ENCODE assay signal across 19 cellular contexts in genomic region chr10:29203432-29203831, GRCh38.
DNase-seq lines count a peak whose midpoint lies in the region; ATAC-seq and TF ChIP-seq lines count a peak whose summit lies in the region.
"Had no signal": no experiment of that assay in that cellular context is flagged by ENCODE, and none has a peak within 500 bp of the region (broad histone marks: within the 10 kb centered on the region; RNA-seq: fewer than 3 reads in every experiment).

No MANE protein-coding gene starts in this region.

- no peak overlapping the region for H3K56ac ChIP-seq in H9 (ENCODE audit: insufficient read length, low read depth, low read length)

- H3K9me2 ChIP-seq in hepatocyte (replicated peaks; ENCODE audit: insufficient read depth), result no peaks in the 10 kb centered on the region

- H3K27me3 Mint-ChIP-seq in H9 (ENCODE audit: low read depth) (peaks cover 3% of the 10 kb centered on the region; the same call in 1 of the 2 replicates), neural progenitor cell (ENCODE audit: insufficient read depth, low read depth) (peaks cover 2% of the 10 kb centered on the region)

- H3K27me3 ChIP-seq in A673 (replicated peaks; ENCODE audit: insufficient read depth, low read depth, low read length, poor library complexity) (no peaks in the 10 kb centered on the region), H9 (ENCODE audit: insufficient read depth, low read length) (no peaks in the 10 kb centered on the region), hepatocyte (no peaks in the 10 kb centered on the region), neural progenitor cell (no peaks in the 10 kb centered on the region), left ventricle myocardium inferior (ENCODE audit: low read depth) (peaks cover 11% of the 10 kb centered on the region)

- no peak overlapping the region for H3K4me3 ChIP-seq in A673 (ENCODE audit: low read depth, low read length, poor library complexity, severe bottlenecking)
- no peak overlapping the region for H3K4me3 ChIP-seq in hepatocyte
- no peak overlapping the region for H3K4me3 ChIP-seq in neural progenitor cell
- no peak overlapping the region for H3K4me3 ChIP-seq in left ventricle myocardium inferior
- H3K4me3 ChIP-seq: A549 had no signal

- no peaks in the 10 kb centered on the region for H3K23me2 ChIP-seq in H9 (ENCODE audit: insufficient read length, low read depth, low read length, poor library complexity, severe bottlenecking)

- peaks cover 61% of the 10 kb centered on the region for H3K4me1 ChIP-seq in A673 (ENCODE audit: insufficient read depth, low read length, poor library complexity, severe bottlenecking)
- H3K4me1 ChIP-seq in H9 (ENCODE audit: insufficient read depth, low read length), result peaks cover 10% of the 10 kb centered on the region; the same call in 1 of the 2 replicates
- H3K4me1 ChIP-seq in hepatocyte (ENCODE audit: insufficient read depth), result peaks cover 29% of the 10 kb centered on the region
- peaks cover 35% of the 10 kb centered on the region for H3K4me1 ChIP-seq in neural progenitor cell
- H3K4me1 ChIP-seq in left ventricle myocardium inferior, result no peaks in the 10 kb centered on the region
- H3K4me1 ChIP-seq: A549 had no signal

- no CpG with 5 or more reads among the region's 3 CpGs for WGBS in H9 (ENCODE audit: extremely low coverage, insufficient read length, low lambda C conversion rate)
- 90% methylated on average over 3 of the region's 3 CpGs for WGBS in hepatocyte (ENCODE audit: low lambda C conversion rate, missing lambda C conversion rate)

- H3K23ac ChIP-seq in H9 (ENCODE audit: insufficient read length, low read depth, low read length), result no peak overlapping the region

- H3K36me3 ChIP-seq in A673 (ENCODE audit: insufficient read depth, low read length, poor library complexity, severe bottlenecking), result no peaks in the 10 kb centered on the region
- no peaks in the 10 kb centered on the region for H3K36me3 ChIP-seq in hepatocyte (replicated peaks; ENCODE audit: insufficient read depth, low read depth)
- no peaks in the 10 kb centered on the region for H3K36me3 ChIP-seq in neural progenitor cell
- no peaks in the 10 kb centered on the region for H3K36me3 ChIP-seq in left ventricle myocardium inferior

- H3K9ac ChIP-seq in H9 (ENCODE audit: extremely low read depth, insufficient read length, low read length) (no peak overlapping the region), neural progenitor cell (no peak overlapping the region)

- TF ChIP-seq CTCF in A673 (conservative IDR thresholded peaks at IDR 0.05; ENCODE audit: low read depth, low read length) (no peak), H9 (conservative IDR thresholded peaks at IDR 0.05) (no peak), hepatocyte (IDR thresholded peaks at IDR 0.05; ENCODE audit: poor library complexity) (no peak), neural progenitor cell (IDR thresholded peaks at IDR 0.05) (no peak), left ventricle myocardium inferior (IDR thresholded peaks at IDR 0.05; ENCODE audit: borderline replicate concordance) (no peak)

- no peak overlapping the region for H4K91ac ChIP-seq in H9 (ENCODE audit: insufficient read length, low read depth, low read length)

- no peaks in the 10 kb centered on the region for H4K20me1 ChIP-seq in H9 (ENCODE audit: control insufficient read depth, insufficient read depth, insufficient read length)
- no peaks in the 10 kb centered on the region for H4K20me1 ChIP-seq in hepatocyte (ENCODE audit: insufficient read depth, poor library complexity, severe bottlenecking)
- no peaks in the 10 kb centered on the region for H4K20me1 ChIP-seq in neural progenitor cell (ENCODE audit: low read depth)

- H3K79me1 ChIP-seq in H9 (ENCODE audit: insufficient read depth, low read depth, low read length, poor library complexity, severe bottlenecking), result no peaks in the 10 kb centered on the region

- H3K14ac ChIP-seq in H9 (ENCODE audit: insufficient read depth, low read length), result no peak overlapping the region

- no peak overlapping the region for H2BK120ac ChIP-seq in H9 (ENCODE audit: low read depth, low read length, poor library complexity, severe bottlenecking)

- H2AK5ac ChIP-seq in H9 (ENCODE audit: insufficient read length, low read length), result no peak overlapping the region

- H3K4ac ChIP-seq in H9 (ENCODE audit: low read depth, low read length), result no peak overlapping the region

- no peaks in the 10 kb centered on the region for H3K79me2 ChIP-seq in H9 (ENCODE audit: insufficient read depth, low read length)
- H3K79me2 ChIP-seq in hepatocyte, result no peaks in the 10 kb centered on the region
- no peaks in the 10 kb centered on the region for H3K79me2 ChIP-seq in neural progenitor cell (ENCODE audit: low read depth)

- no TSS peak for BruUV-seq in A673 (replicated peaks; lab: Mats Ljungman, UMichigan)

- no peaks in the 10 kb centered on the region for H3K9me3 ChIP-seq in A673 (ENCODE audit: low read depth, low read length, poor library complexity, severe bottlenecking)
- no peaks in the 10 kb centered on the region for H3K9me3 ChIP-seq in H9 (ENCODE audit: control insufficient read depth, low read depth, low read length)
- H3K9me3 ChIP-seq in hepatocyte (ENCODE audit: low read depth), result no peaks in the 10 kb centered on the region
- no peaks in the 10 kb centered on the region for H3K9me3 ChIP-seq in neural progenitor cell (ENCODE audit: low read depth)
- H3K9me3 ChIP-seq in left ventricle myocardium inferior (replicated peaks), result no peaks in the 10 kb centered on the region
- H3K9me3 ChIP-seq: A549 had no signal

- H3K4me3 Mint-ChIP-seq in H9 (no peak overlapping the region), neural progenitor cell (peak overlapping the region; percentile 17)
- H3K4me3 Mint-ChIP-seq: HFFc6 had no signal

- H2AFZ ChIP-seq in H9 (ENCODE audit: low read length) (no peak overlapping the region), hepatocyte (no peak overlapping the region), neural progenitor cell (replicated peaks) (peak overlapping the region; percentile 83)

- DNase-seq in A673 (ENCODE audit: low spot score) (no peak), H9 (no peak), hepatocyte (ENCODE audit: low spot score) (no peak), neural progenitor cell (ENCODE audit: low spot score) (no peak), left ventricle myocardium inferior (no peak), NCI-H345 treated with DMSO at 0.1 percent for 48 hours (lab: John Stamatoyannopoulos, UW; ENCODE audit: unreplicated experiment) (no peak)
- DNase-seq: C1 segment of cervical spinal cord; DMS79 treated with DMSO at 0.1 percent for 48 hours; GOT3; HFFc6; MM.1S; NCI-H1092 treated with DMSO at 0.1 percent for 48 hours; NCI-H146; NCI-H2029 treated with DMSO at 0.1 percent for 48 hours; NK-92 treated with Interleukin-12 subunit alpha and Interleukin-12 subunit beta, amount 100 ng/mL, for 24 hours had no signal

- POLR2A ChIA-PET in A673 (lab: Charles Lee; ENCODE audit: low non-redundant PET), result interaction anchor here (0.6 kb wide), 1 partner anchor 239 kb away, joined by 4 read pairs; no protein-coding TSS in a partner anchor

- H3F3A ChIP-seq in neural progenitor cell (ENCODE audit: low read depth), result peaks cover 4% of the 10 kb centered on the region

- no peak overlapping the region for H4K8ac ChIP-seq in H9 (replicated peaks; ENCODE audit: insufficient read length, low read depth, low read length)

- no peak overlapping the region for H3T11ph ChIP-seq in H9 (ENCODE audit: low read length)

- H2BK15ac ChIP-seq in H9 (ENCODE audit: low read depth, low read length), result no peak overlapping the region

- ATAC-seq in HG02970 (IDR thresholded peaks at IDR 0.05; ENCODE audit: low FRiP score, unreplicated experiment), result no peak
- ATAC-seq: A549, Right ventricle myocardium inferior had no signal

- peak overlapping the region; percentile 58 for H3K18ac ChIP-seq in H9 (ENCODE audit: insufficient read length, low read depth, low read length)

- intact Hi-C loops in A673 (cut with micrococcal nuclease; ENCODE audit: unreplicated experiment), result loop anchor here (5.0 kb wide), 1 partner anchor 71 kb away; no protein-coding TSS in a partner anchor
- intact Hi-C loops in left ventricle myocardium inferior (cut with micrococcal nuclease), result no loop called here

- H3K27ac ChIP-seq in A673 (ENCODE audit: low read depth, low read length, poor library complexity, severe bottlenecking), result peak overlapping the region; percentile 88
- no peak overlapping the region for H3K27ac ChIP-seq in H9 (ENCODE audit: insufficient read length, low read depth, low read length)
- H3K27ac ChIP-seq in hepatocyte, result peak overlapping the region; percentile 3
- no peak overlapping the region for H3K27ac ChIP-seq in neural progenitor cell
- no peak overlapping the region for H3K27ac ChIP-seq in left ventricle myocardium inferior (replicated peaks)
- H3K27ac ChIP-seq: A549, HL-60 had no signal

- H3K27ac Mint-ChIP-seq in H9, result no peak overlapping the region
- peak overlapping the region; percentile 98 for H3K27ac Mint-ChIP-seq in neural progenitor cell
- H3K27ac Mint-ChIP-seq: HFFc6 had no signal

- H3K4me1 Mint-ChIP-seq in H9 (peaks cover 31 to 32% of the 10 kb centered on the region in 2 experiments), neural progenitor cell (peaks cover 40% of the 10 kb centered on the region)

- H4K5ac ChIP-seq in H9 (ENCODE audit: insufficient read length, low read depth, low read length), result no peak overlapping the region

- H3K9me3 Mint-ChIP-seq in H9 (no peaks in the 10 kb centered on the region), neural progenitor cell (no peaks in the 10 kb centered on the region)
- H3K9me3 Mint-ChIP-seq: HFFc6 had no signal

- no peak overlapping the region for H3K4me2 ChIP-seq in H9 (ENCODE audit: insufficient read depth, insufficient read length, low read length)
- H3K4me2 ChIP-seq in hepatocyte, result no peak overlapping the region
- no peak overlapping the region for H3K4me2 ChIP-seq in neural progenitor cell
- H3K4me2 ChIP-seq: A549 had no signal

- CTCF ChIA-PET in A673 (lab: Charles Lee), result interaction anchor here (1.2 kb wide), 1 partner anchor 101 kb away, joined by 4 read pairs; no protein-coding TSS in a partner anchor

- H3K36me3 Mint-ChIP-seq in H9 (ENCODE audit: insufficient read depth in 1 of 3, low read depth in 3 of 3) (no peaks in the 10 kb centered on the region), neural progenitor cell (no peaks in the 10 kb centered on the region)

- H2BK20ac ChIP-seq in H9 (ENCODE audit: low read depth, low read length, poor library complexity, severe bottlenecking), result no peak overlapping the region

- peak overlapping the region; percentile 80 for H2BK12ac ChIP-seq in H9 (ENCODE audit: insufficient read length, low read depth, low read length)

- no peak overlapping the region for H2BK5ac ChIP-seq in H9 (ENCODE audit: insufficient read length, low read length)

Comparison
In these comparisons a context has a peak if more than half of its experiments do, and no peak if none do; other contexts are left out.
1. H3K27ac ChIP-seq: peak in A673 (single experiment) and hepatocyte (single experiment); none in H9 (single experiment), neural progenitor cell (single experiment) and left ventricle myocardium inferior (single experiment).